Comparison of ENCODE assay signal across 12 cellular contexts in the genomic region with DNA sequence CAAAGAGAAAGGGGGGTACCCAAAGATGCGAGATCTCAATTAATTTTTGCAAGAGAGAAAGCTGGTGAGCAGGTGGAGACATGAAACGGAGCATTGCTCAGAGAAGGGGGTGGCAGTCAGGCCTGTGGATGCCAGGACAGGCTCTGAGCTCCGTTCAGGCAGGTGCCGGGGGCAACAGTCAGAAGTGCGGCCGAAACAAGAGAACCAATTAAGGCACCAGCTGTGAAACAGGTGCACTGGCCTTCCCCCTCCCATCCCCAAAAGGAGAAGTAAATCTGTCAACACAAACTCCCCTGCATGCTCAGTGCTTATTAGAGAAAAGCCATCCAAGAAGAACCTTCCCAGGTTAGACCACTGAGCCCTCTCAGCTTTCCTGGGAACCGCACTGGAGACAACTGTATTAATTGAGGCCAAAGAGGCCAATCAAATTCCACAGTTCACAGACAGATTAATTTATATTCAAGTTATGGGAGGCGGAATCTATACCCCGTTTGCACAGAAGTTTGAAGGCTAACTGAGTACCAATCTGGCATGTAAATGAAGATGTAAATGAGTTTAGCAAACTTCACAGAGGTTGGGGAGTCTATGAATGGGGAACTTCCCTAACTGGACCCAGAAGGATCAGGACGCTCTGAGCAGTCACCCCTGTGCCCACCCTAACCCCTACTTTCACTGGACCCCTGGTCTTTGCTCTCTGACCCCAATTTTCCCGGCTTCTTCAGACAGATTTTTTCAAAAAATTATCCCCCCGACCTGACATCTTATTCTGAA. TPM values are rescaled to one million over a fixed set of nuclear protein-coding genes. Genes with fewer than 3 reads are reported as not detected.
DNase-seq lines count a peak whose midpoint lies in the region; ATAC-seq and TF ChIP-seq lines count a peak whose summit lies in the region.
"Had no signal": no experiment of that assay in that cellular context is flagged by ENCODE, and none has a peak within 500 bp of the region (broad histone marks: within the 10 kb centered on the region; RNA-seq: fewer than 3 reads in every experiment).

No MANE protein-coding gene starts in this region.

- no peak overlapping the region for H2AFZ ChIP-seq in GM23338

- no peaks in the 10 kb centered on the region for H3K9me2 ChIP-seq in GM23338 (ENCODE audit: insufficient read depth)

- H3K27me3 Mint-ChIP-seq in central memory CD8-positive, alpha-beta T cell: no peaks in the 10 kb centered on the region
- H3K27me3 Mint-ChIP-seq in activated T-cell treated with anti-CD3 and anti-CD28 coated beads, Interleukin-2, amount 50 U/mL, for 24 hours: no peaks in the 10 kb centered on the region
- H3K27me3 Mint-ChIP-seq in GM23338 (ENCODE audit: insufficient read depth, low read depth, poor library complexity): peaks cover 6% of the 10 kb centered on the region
- H3K27me3 Mint-ChIP-seq: activated naive CD8-positive, alpha-beta T cell had no signal

- no peaks in the 10 kb centered on the region for H3F3A ChIP-seq in GM23338 (replicated peaks; ENCODE audit: low read depth)

- no peak for TF ChIP-seq CTCF in GM23338 (conservative IDR thresholded peaks at IDR 0.05; ENCODE audit: low read depth in 2 of 2)

- H3K36me3 ChIP-seq in GM23338 (ENCODE audit: insufficient read depth): no peaks in the 10 kb centered on the region

- H3K4me3 Mint-ChIP-seq in central memory CD8-positive, alpha-beta T cell: no peak overlapping the region
- no peak overlapping the region for H3K4me3 Mint-ChIP-seq in activated T-cell treated with anti-CD3 and anti-CD28 coated beads, Interleukin-2, amount 50 U/mL, for 24 hours
- no peak overlapping the region for H3K4me3 Mint-ChIP-seq in GM23338
- H3K4me3 Mint-ChIP-seq: activated naive CD8-positive, alpha-beta T cell had no signal

- no peaks in the 10 kb centered on the region for H3K27me3 ChIP-seq in GM23338 (ENCODE audit: insufficient read depth)

- DNase-seq in central memory CD8-positive, alpha-beta T cell (ENCODE audit: low spot score in 2 of 2): no peak
- DNase-seq in superior temporal gyrus (ENCODE audit: extremely low spot score) (no peak), GM23338 (ENCODE audit: low spot score) (no peak), SKM-1 treated with dmso at 0.1 percent for 144 hours (lab: John Stamatoyannopoulos, UW; ENCODE audit: unreplicated experiment) (no peak)
- no peak for DNase-seq in activated T-cell treated with anti-CD3 and anti-CD28 coated beads, Interleukin-2, amount 50 U/mL, for 24 hours
- DNase-seq: NCI-H1092 treated with DMSO at 0.1 percent for 48 hours, posterior cingulate gyrus had no signal

- H3K36me3 Mint-ChIP-seq in central memory CD8-positive, alpha-beta T cell (ENCODE audit: insufficient read depth): peaks cover 64% of the 10 kb centered on the region
- H3K36me3 Mint-ChIP-seq in activated T-cell treated with anti-CD3 and anti-CD28 coated beads, Interleukin-2, amount 50 U/mL, for 24 hours (ENCODE audit: low read depth): peaks cover 89% of the 10 kb centered on the region
- no peaks in the 10 kb centered on the region for H3K36me3 Mint-ChIP-seq in GM23338 (ENCODE audit: low read depth)

- H3K27ac Mint-ChIP-seq in central memory CD8-positive, alpha-beta T cell (ENCODE audit: low read depth): peak overlapping the region; percentile 1
- no peak overlapping the region for H3K27ac Mint-ChIP-seq in activated T-cell treated with anti-CD3 and anti-CD28 coated beads, Interleukin-2, amount 50 U/mL, for 24 hours
- H3K27ac Mint-ChIP-seq in GM23338: no peak overlapping the region
- H3K27ac Mint-ChIP-seq: activated naive CD8-positive, alpha-beta T cell had no signal

- no peak overlapping the region for H3K4me3 ChIP-seq in GM23338

- H4K20me1 ChIP-seq in GM23338 (replicated peaks; ENCODE audit: insufficient read depth): no peaks in the 10 kb centered on the region

- no peaks in the 10 kb centered on the region for H3K4me1 ChIP-seq in GM23338 (ENCODE audit: insufficient read depth)

- no peak overlapping the region for H3K4me2 ChIP-seq in GM23338

- no peaks in the 10 kb centered on the region for H3K9me3 Mint-ChIP-seq in central memory CD8-positive, alpha-beta T cell
- no peaks in the 10 kb centered on the region for H3K9me3 Mint-ChIP-seq in activated T-cell treated with anti-CD3 and anti-CD28 coated beads, Interleukin-2, amount 50 U/mL, for 24 hours
- peaks cover 3% of the 10 kb centered on the region; the same call in 2 of the 3 replicates for H3K9me3 Mint-ChIP-seq in GM23338

- peaks cover 6% of the 10 kb centered on the region for H3K4me1 Mint-ChIP-seq in central memory CD8-positive, alpha-beta T cell
- no peaks in the 10 kb centered on the region for H3K4me1 Mint-ChIP-seq in activated T-cell treated with anti-CD3 and anti-CD28 coated beads, Interleukin-2, amount 50 U/mL, for 24 hours (ENCODE audit: low read depth)
- H3K4me1 Mint-ChIP-seq in GM23338: no peaks in the 10 kb centered on the region

- H3K27ac ChIP-seq in GM23338 (ENCODE audit: low read depth): no peak overlapping the region
- H3K27ac ChIP-seq: epithelial cell of prostate had no signal

- ATAC-seq in GM18858 (IDR thresholded peaks at IDR 0.05; ENCODE audit: unreplicated experiment): peak; percentile 64
- peak; percentile 84 for ATAC-seq in GM21619 (IDR thresholded peaks at IDR 0.05; ENCODE audit: unreplicated experiment)
- ATAC-seq in HG03442 (IDR thresholded peaks at IDR 0.05; ENCODE audit: unreplicated experiment): peak; percentile 84
- no peak for ATAC-seq in central memory CD8-positive, alpha-beta T cell (replicated peaks; ENCODE audit: extremely low read depth, poor library complexity, severe bottlenecking)
- no peak for ATAC-seq in GM23338

- H3K79me2 ChIP-seq in GM23338 (replicated peaks; ENCODE audit: insufficient read depth): no peaks in the 10 kb centered on the region

TF ChIP-seq in GM23338, 12 proteins besides CTCF, POLR2A, EP300 and RAD21 (continues in another document):
- TF ChIP-seq, protein P1, sequence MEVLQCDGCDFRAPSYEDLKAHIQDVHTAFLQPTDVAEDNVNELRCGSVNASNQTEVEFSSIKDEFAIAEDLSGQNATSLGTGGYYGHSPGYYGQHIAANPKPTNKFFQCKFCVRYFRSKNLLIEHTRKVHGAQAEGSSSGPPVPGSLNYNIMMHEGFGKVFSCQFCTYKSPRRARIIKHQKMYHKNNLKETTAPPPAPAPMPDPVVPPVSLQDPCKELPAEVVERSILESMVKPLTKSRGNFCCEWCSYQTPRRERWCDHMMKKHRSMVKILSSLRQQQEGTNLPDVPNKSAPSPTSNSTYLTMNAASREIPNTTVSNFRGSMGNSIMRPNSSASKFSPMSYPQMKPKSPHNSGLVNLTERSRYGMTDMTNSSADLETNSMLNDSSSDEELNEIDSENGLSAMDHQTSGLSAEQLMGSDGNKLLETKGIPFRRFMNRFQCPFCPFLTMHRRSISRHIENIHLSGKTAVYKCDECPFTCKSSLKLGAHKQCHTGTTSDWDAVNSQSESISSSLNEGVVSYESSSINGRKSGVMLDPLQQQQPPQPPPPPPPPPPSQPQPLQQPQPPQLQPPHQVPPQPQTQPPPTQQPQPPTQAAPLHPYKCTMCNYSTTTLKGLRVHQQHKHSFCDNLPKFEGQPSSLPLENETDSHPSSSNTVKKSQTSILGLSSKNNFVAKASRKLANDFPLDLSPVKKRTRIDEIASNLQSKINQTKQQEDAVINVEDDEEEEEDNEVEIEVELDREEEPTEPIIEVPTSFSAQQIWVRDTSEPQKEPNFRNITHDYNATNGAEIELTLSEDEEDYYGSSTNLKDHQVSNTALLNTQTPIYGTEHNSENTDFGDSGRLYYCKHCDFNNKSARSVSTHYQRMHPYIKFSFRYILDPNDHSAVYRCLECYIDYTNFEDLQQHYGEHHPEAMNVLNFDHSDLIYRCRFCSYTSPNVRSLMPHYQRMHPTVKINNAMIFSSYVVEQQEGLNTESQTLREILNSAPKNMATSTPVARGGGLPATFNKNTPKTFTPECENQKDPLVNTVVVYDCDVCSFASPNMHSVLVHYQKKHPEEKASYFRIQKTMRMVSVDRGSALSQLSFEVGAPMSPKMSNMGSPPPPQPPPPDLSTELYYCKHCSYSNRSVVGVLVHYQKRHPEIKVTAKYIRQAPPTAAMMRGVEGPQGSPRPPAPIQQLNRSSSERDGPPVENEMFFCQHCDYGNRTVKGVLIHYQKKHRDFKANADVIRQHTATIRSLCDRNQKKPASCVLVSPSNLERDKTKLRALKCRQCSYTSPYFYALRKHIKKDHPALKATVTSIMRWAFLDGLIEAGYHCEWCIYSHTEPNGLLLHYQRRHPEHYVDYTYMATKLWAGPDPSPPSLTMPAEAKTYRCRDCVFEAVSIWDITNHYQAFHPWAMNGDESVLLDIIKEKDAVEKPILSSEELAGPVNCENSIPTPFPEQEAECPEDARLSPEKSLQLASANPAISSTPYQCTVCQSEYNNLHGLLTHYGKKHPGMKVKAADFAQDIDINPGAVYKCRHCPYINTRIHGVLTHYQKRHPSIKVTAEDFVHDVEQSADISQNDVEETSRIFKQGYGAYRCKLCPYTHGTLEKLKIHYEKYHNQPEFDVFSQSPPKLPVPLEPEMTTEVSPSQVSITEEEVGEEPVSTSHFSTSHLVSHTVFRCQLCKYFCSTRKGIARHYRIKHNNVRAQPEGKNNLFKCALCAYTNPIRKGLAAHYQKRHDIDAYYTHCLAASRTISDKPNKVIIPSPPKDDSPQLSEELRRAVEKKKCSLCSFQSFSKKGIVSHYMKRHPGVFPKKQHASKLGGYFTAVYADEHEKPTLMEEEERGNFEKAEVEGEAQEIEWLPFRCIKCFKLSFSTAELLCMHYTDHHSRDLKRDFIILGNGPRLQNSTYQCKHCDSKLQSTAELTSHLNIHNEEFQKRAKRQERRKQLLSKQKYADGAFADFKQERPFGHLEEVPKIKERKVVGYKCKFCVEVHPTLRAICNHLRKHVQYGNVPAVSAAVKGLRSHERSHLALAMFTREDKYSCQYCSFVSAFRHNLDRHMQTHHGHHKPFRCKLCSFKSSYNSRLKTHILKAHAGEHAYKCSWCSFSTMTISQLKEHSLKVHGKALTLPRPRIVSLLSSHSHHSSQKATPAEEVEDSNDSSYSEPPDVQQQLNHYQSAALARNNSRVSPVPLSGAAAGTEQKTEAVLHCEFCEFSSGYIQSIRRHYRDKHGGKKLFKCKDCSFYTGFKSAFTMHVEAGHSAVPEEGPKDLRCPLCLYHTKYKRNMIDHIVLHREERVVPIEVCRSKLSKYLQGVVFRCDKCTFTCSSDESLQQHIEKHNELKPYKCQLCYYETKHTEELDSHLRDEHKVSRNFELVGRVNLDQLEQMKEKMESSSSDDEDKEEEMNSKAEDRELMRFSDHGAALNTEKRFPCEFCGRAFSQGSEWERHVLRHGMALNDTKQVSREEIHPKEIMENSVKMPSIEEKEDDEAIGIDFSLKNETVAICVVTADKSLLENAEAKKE (CRISPR knock-in tag; IDR thresholded peaks at IDR 0.05): no peak

RNA-seq across cellular contexts. Expression of a gene that starts 20.9 kb away (rescaled TPM):
- total RNA-seq in GM23338 (2014; rRNA removed; shearing (Covaris generic)): not detected in 2 replicates
- 0.10 TPM in 2 replicates for polyA plus RNA-seq in GM23338 (2016; fragmentation: Nextera tagmentation; extraction: Ambion mirVana)

RNA-seq across cellular contexts. Expression of a gene that starts 57.3 kb away (rescaled TPM):
- 4.7 and 9.0 TPM in 2 replicates for total RNA-seq in GM23338 (2014; rRNA removed; shearing (Covaris generic))
- polyA plus RNA-seq in GM23338 (2016; fragmentation: Nextera tagmentation; extraction: Ambion mirVana): 1.6 and 1.8 TPM in 2 replicates

Comparison
In these comparisons a context has a peak if more than half of its experiments do, and no peak if none do; other contexts are left out.
1. ATAC-seq: peak in GM18858 (single experiment), GM21619 (single experiment) and HG03442 (single experiment); none in central memory CD8-positive, alpha-beta T cell (single experiment) and GM23338 (single experiment).